ENCODE assay signal across 21 cellular contexts in genomic region chr3:142925140-142925539, GRCh38. TPM values are rescaled to one million over a fixed set of nuclear protein-coding genes. Genes with fewer than 3 reads are reported as not detected.
DNase-seq lines count a peak whose midpoint lies in the region; ATAC-seq and TF ChIP-seq lines count a peak whose summit lies in the region.
"Had no signal": no experiment of that assay in that cellular context is flagged by ENCODE, and none has a peak within 500 bp of the region (broad histone marks: within the 10 kb centered on the region; RNA-seq: fewer than 3 reads in every experiment).

No MANE protein-coding gene starts in this region.

- peak overlapping the region; percentile 32 for H3K4me2 ChIP-seq in mammary epithelial cell (ENCODE audit: insufficient read depth, low read depth, low read length)
- H3K4me2 ChIP-seq: SK-N-SH had no signal

- H3K4me1 ChIP-seq in breast epithelium: no peaks in the 10 kb centered on the region
- peaks cover 13% of the 10 kb centered on the region for H3K4me1 ChIP-seq in mammary epithelial cell (ENCODE audit: insufficient read depth, low read length)
- H3K4me1 ChIP-seq in esophagus muscularis mucosa: no peaks in the 10 kb centered on the region

- peaks cover 9% of the 10 kb centered on the region for H3K9me3 Mint-ChIP-seq in MCF 10A (ENCODE audit: unreplicated experiment)

- TF ChIP-seq CTCF in MCF 10A (IDR thresholded peaks at IDR 0.05; ENCODE audit: unreplicated experiment) (no peak), breast epithelium (IDR thresholded peaks at IDR 0.05) (no peak), mammary epithelial cell (conservative IDR thresholded peaks at IDR 0.05 in 1 of 2, IDR thresholded peaks at IDR 0.05 in 1 of 2; ENCODE audit: extremely low read depth in 1 of 2, insufficient read depth in 1 of 2, low read depth in 1 of 2, low read length in 2 of 2) (no peak), esophagus muscularis mucosa (IDR thresholded peaks at IDR 0.05) (no peak)

- H4K20me1 ChIP-seq in mammary epithelial cell (ENCODE audit: insufficient read depth, low read length): no peaks in the 10 kb centered on the region

- in situ Hi-C loops in mammary epithelial cell (cut with MboI; ENCODE audit: low sequenced_read_pairs in 2 of 2): no loop called here

- H3K36me3 Mint-ChIP-seq in MCF 10A (ENCODE audit: insufficient read depth, unreplicated experiment): no peaks in the 10 kb centered on the region

- H3K4me3 Mint-ChIP-seq in MCF 10A (ENCODE audit: unreplicated experiment): no peak overlapping the region

- TF ChIP-seq POLR2A in breast epithelium (IDR thresholded peaks at IDR 0.05): no peak
- no peak for TF ChIP-seq POLR2A in esophagus muscularis mucosa (IDR thresholded peaks at IDR 0.05; ENCODE audit: low read depth)

- H3K4me1 Mint-ChIP-seq in MCF 10A (ENCODE audit: insufficient read depth, unreplicated experiment): peaks cover 15% of the 10 kb centered on the region

- peak; percentile 68 for DNase-seq in MCF 10A (ENCODE audit: unreplicated experiment)
- no peak for DNase-seq in breast epithelium (ENCODE audit: low spot score in 2 of 2)
- peak; percentile 94 for DNase-seq in mammary epithelial cell
- peak; percentile 64 for DNase-seq in esophagus muscularis mucosa (ENCODE audit: extremely low spot score)
- no peak for DNase-seq in ecto neural progenitor cell (ENCODE audit: low spot score)
- no peak for DNase-seq in RPMI8226
- DNase-seq in mesenteric fat pad (ENCODE audit: low spot score): no peak
- DNase-seq: Calu3, DMS79 treated with DMSO at 0.1 percent for 48 hours, GF-D8, Karpas-422, MV-4-11, NCI-H1105, NCI-H1436 treated with DMSO at 0.1 percent for 48 hours, NCI-H1930, NCI-H526 treated with DMSO at 0.1 percent for 48 hours, SIG-M5, SK-N-SH had no signal

- H3K9ac ChIP-seq in mammary epithelial cell (ENCODE audit: insufficient read depth, low read length): no peak overlapping the region
- H3K9ac ChIP-seq: SK-N-SH had no signal

- H3K27me3 ChIP-seq in breast epithelium (no peaks in the 10 kb centered on the region), mammary epithelial cell (ENCODE audit: insufficient read depth, low read length) (no peaks in the 10 kb centered on the region), esophagus muscularis mucosa (peaks cover 0 to 5% (median 0%) of the 10 kb centered on the region in 4 donors)

- ATAC-seq in GM21737 (IDR thresholded peaks at IDR 0.05; ENCODE audit: unreplicated experiment): no peak

- H3K79me2 ChIP-seq in mammary epithelial cell (ENCODE audit: insufficient read depth, low read length): no peaks in the 10 kb centered on the region

- dilution Hi-C loops in mammary epithelial cell (cut with HindIII; ENCODE audit: low sequenced_read_pairs): no loop called here

- CTCF ChIA-PET in MCF 10A (lab: Yijun Ruan, JAX): interaction anchor here (0.7 kb wide), 1 partner anchor 949 kb away, joined by 4 read pairs; no protein-coding TSS in a partner anchor
- CTCF ChIA-PET in mammary epithelial cell (lab: Charles Lee; ENCODE audit: low non-redundant PET): no interaction called here

- H2AFZ ChIP-seq in mammary epithelial cell (ENCODE audit: low read depth, low read length): peak overlapping the region; percentile 98

- H3K27ac Mint-ChIP-seq in MCF 10A (ENCODE audit: low read depth, unreplicated experiment): peak overlapping the region; percentile 87

- BruUV-seq in MCF 10A (replicated peaks; lab: Mats Ljungman, UMichigan) (no TSS peak), mammary epithelial cell (replicated peaks; lab: Mats Ljungman, UMichigan) (no TSS peak)

- POLR2A ChIA-PET in MCF 10A (lab: Yijun Ruan, JAX): interaction anchor here (0.7 to 1.1 kb wide), 2 partner anchors 29 to 773 kb away, joined by 3 to 4 read pairs; no protein-coding TSS in a partner anchor

- intact Hi-C loops in MCF 10A (cut with micrococcal nuclease): no loop called here
- intact Hi-C loops in breast epithelium (cut with DNase I; ENCODE audit: low total_unique reads): no loop called here
- intact Hi-C loops in mammary epithelial cell (cut with micrococcal nuclease): no loop called here
- intact Hi-C loops in esophagus muscularis mucosa (cut with DNase I): no loop called here

- H3K9me3 ChIP-seq in breast epithelium (no peaks in the 10 kb centered on the region), mammary epithelial cell (replicated peaks; ENCODE audit: insufficient read depth, low read length) (peaks cover 2% of the 10 kb centered on the region), esophagus muscularis mucosa (no peaks in the 10 kb centered on the region)
- H3K9me3 ChIP-seq: SK-N-SH had no signal

- no peaks in the 10 kb centered on the region for H3K36me3 ChIP-seq in breast epithelium
- H3K36me3 ChIP-seq in mammary epithelial cell (ENCODE audit: insufficient read depth, low read length): no peaks in the 10 kb centered on the region
- H3K36me3 ChIP-seq in esophagus muscularis mucosa: no peaks in the 10 kb centered on the region

- H3K27ac ChIP-seq in breast epithelium (no peak overlapping the region), mammary epithelial cell (ENCODE audit: insufficient read depth, low read depth, low read length) (peak overlapping the region; percentile 62), esophagus muscularis mucosa (replicated peaks in 1 of 4) (no peak overlapping the region)
- H3K27ac ChIP-seq: 22Rv1 had no signal

- H3K27me3 Mint-ChIP-seq in MCF 10A (ENCODE audit: insufficient read depth, unreplicated experiment): no peaks in the 10 kb centered on the region

- no peak overlapping the region for H3K4me3 ChIP-seq in breast epithelium
- no peak overlapping the region for H3K4me3 ChIP-seq in mammary epithelial cell (replicated peaks in 1 of 3; ENCODE audit: insufficient read depth in 1 of 3, low read depth in 2 of 3, low read length in 3 of 3)
- H3K4me3 ChIP-seq in esophagus muscularis mucosa: no peak overlapping the region

- no peak for TF ChIP-seq EP300 in esophagus muscularis mucosa (IDR thresholded peaks at IDR 0.05)

RNA-seq across cellular contexts. Expression of gene PCOLCE2, which starts 36.3 kb away (rescaled TPM):
- total RNA-seq in MCF 10A (2022) (3.2 and 3.4 TPM in 2 replicates), breast epithelium (100 to 1,000 TPM in 1 of 3 donors, 10 to 100 TPM in 2; 30.2 to 178 (median 36.0) TPM), mammary epithelial cell (1 to 10 TPM; 2.8 to 3.5 TPM), esophagus muscularis mucosa (10 to 100 TPM; 48.2 to 76.0 (median 54.6) TPM), mesenteric fat pad (255 TPM)
- polyA plus RNA-seq in mammary epithelial cell: 2.9 TPM
- 11.0 TPM for polyA minus RNA-seq in mammary epithelial cell

RNA-seq across cellular contexts. Expression of gene PAQR9, which starts 38.3 kb away (rescaled TPM):
- total RNA-seq in MCF 10A (2022) (not detected in 2 replicates), breast epithelium (not detected), mammary epithelial cell (not detected), esophagus muscularis mucosa (not detected), mesenteric fat pad (not detected)
- polyA plus RNA-seq in mammary epithelial cell: 0.05 TPM
- 0.41 TPM for polyA minus RNA-seq in mammary epithelial cell
- polyA plus RNA-seq: BJ had no signal

Comparison
In these comparisons a context has a peak if more than half of its experiments do, and no peak if none do; other contexts are left out.
1. DNase-seq: peak in MCF 10A (single experiment), mammary epithelial cell (single experiment) and esophagus muscularis mucosa (single experiment); none in breast epithelium (0 of 2), ecto neural progenitor cell (single experiment), RPMI8226 (single experiment) and mesenteric fat pad (single experiment).